ENCODE assay signal across 8 cellular contexts in genomic region chr17:38418693-38419507, GRCh38. TPM values are rescaled to one million over a fixed set of nuclear protein-coding genes. Genes with fewer than 3 reads are reported as not detected.
DNase-seq lines count a peak whose midpoint lies in the region; ATAC-seq and TF ChIP-seq lines count a peak whose summit lies in the region.

No MANE protein-coding gene starts in this region.

- peak overlapping the region; percentile 31 to 56 for H3K4me3 ChIP-seq in mesenchymal stem cell (ENCODE audit: insufficient read depth in 1 of 2, low read depth in 1 of 2, low read length in 2 of 2)
- peak overlapping the region; percentile 15 to 36 for H3K4me3 ChIP-seq in uterus

- H3K27me3 ChIP-seq in mesenchymal stem cell (ENCODE audit: control insufficient read depth in 1 of 2, insufficient read depth in 1 of 2, low read length in 2 of 2) (peaks cover 43 to 65% of the 10 kb centered on the region in 2 experiments), uterus (no peaks in the 10 kb centered on the region)

- no peak overlapping the region for H2BK120ac ChIP-seq in mesenchymal stem cell (ENCODE audit: low read depth, low read length)

- H2BK15ac ChIP-seq in mesenchymal stem cell (ENCODE audit: low read depth, poor library complexity, severe bottlenecking) = peak overlapping the region; percentile 68

- H3K14ac ChIP-seq in mesenchymal stem cell (ENCODE audit: low read length in 2 of 2) = no peak overlapping the region

- no peak overlapping the region for H3K18ac ChIP-seq in mesenchymal stem cell (ENCODE audit: low read depth in 1 of 2, low read length in 2 of 2)

- no peaks in the 10 kb centered on the region for H3K36me3 Mint-ChIP-seq in natural killer cell
- H3K36me3 Mint-ChIP-seq in natural killer cell treated with Interleukin-12 subunit alpha and Interleukin-12 subunit beta and Interleukin-15 and Interleukin-18, amount 100 ng/mL, for 72 hours = no peaks in the 10 kb centered on the region
- H3K36me3 Mint-ChIP-seq in activated naive CD8-positive, alpha-beta T cell = no peaks in the 10 kb centered on the region

- no peaks in the 10 kb centered on the region for H3K9me3 ChIP-seq in mesenchymal stem cell (ENCODE audit: control insufficient read depth, low read length)
- H3K9me3 ChIP-seq in uterus = no peaks in the 10 kb centered on the region

- no peaks in the 10 kb centered on the region for H3K79me1 ChIP-seq in mesenchymal stem cell (replicated peaks; ENCODE audit: low read length, poor library complexity, severe bottlenecking)

- no peak for DNase-seq in natural killer cell
- DNase-seq in natural killer cell treated with Interleukin-12 subunit alpha and Interleukin-12 subunit beta and Interleukin-15 and Interleukin-18, amount 100 ng/mL, for 72 hours (ENCODE audit: low spot score) = no peak
- peak; percentile 21 for DNase-seq in mesenchymal stem cell
- DNase-seq in uterus = no peak
- no peak for DNase-seq in NCI-H510A (lab: John Stamatoyannopoulos, UW)

- H3K36me3 ChIP-seq in mesenchymal stem cell (ENCODE audit: control insufficient read depth in 1 of 2, insufficient read depth in 2 of 2, low read depth in 1 of 2, low read length in 2 of 2) (no peaks in the 10 kb centered on the region), uterus (no peaks in the 10 kb centered on the region)

- WGBS in mesenchymal stem cell = 9% methylated on average over 18 of the region's 78 CpGs

- TF ChIP-seq CTCF in natural killer cell (IDR thresholded peaks at IDR 0.05) (no peak), uterus (IDR thresholded peaks at IDR 0.05) (no peak)

- no peak overlapping the region for H2AFZ ChIP-seq in mesenchymal stem cell (ENCODE audit: low read depth, low read length)

- H2BK12ac ChIP-seq in mesenchymal stem cell (ENCODE audit: low read length in 2 of 2) = peak overlapping the region in 1 of 2 experiments; percentile 3

- H3K23ac ChIP-seq in mesenchymal stem cell (ENCODE audit: low read length in 2 of 2) = no peak overlapping the region

- no peaks in the 10 kb centered on the region for H3K9me3 Mint-ChIP-seq in natural killer cell
- H3K9me3 Mint-ChIP-seq in natural killer cell treated with Interleukin-12 subunit alpha and Interleukin-12 subunit beta and Interleukin-15 and Interleukin-18, amount 100 ng/mL, for 72 hours = no peaks in the 10 kb centered on the region
- H3K9me3 Mint-ChIP-seq in activated naive CD8-positive, alpha-beta T cell (ENCODE audit: low read depth) = no peaks in the 10 kb centered on the region

- no peak overlapping the region for H4K91ac ChIP-seq in mesenchymal stem cell (ENCODE audit: low read length)

- intact Hi-C loops in natural killer cell (cut with micrococcal nuclease) = no loop called here
- intact Hi-C loops in uterus (cut with DNase I; ENCODE audit: low total_unique reads) = loop anchor here (5.0 kb wide), 1 partner anchor 72 kb away; no protein-coding TSS in a partner anchor

- H4K8ac ChIP-seq in mesenchymal stem cell (ENCODE audit: low read length) = no peak overlapping the region

- H3K4ac ChIP-seq in mesenchymal stem cell (ENCODE audit: low read depth in 1 of 2, low read length in 2 of 2) = no peak overlapping the region

- no peak overlapping the region for H3K27ac ChIP-seq in mesenchymal stem cell (ENCODE audit: low read length, poor library complexity, severe bottlenecking)
- H3K27ac ChIP-seq in uterus = no peak overlapping the region

- peaks cover 23 to 36% of the 10 kb centered on the region in 2 donors for H3K27me3 Mint-ChIP-seq in natural killer cell (ENCODE audit: low read depth in 2 of 2)
- H3K27me3 Mint-ChIP-seq in natural killer cell treated with Interleukin-12 subunit alpha and Interleukin-12 subunit beta and Interleukin-15 and Interleukin-18, amount 100 ng/mL, for 72 hours = peaks cover 19 to 24% of the 10 kb centered on the region in 2 donors
- peaks cover 19% of the 10 kb centered on the region for H3K27me3 Mint-ChIP-seq in activated naive CD8-positive, alpha-beta T cell

- H3K4me1 ChIP-seq in mesenchymal stem cell (ENCODE audit: control insufficient read depth, insufficient read depth, low read depth, low read length) (peaks cover 28% of the 10 kb centered on the region), uterus (peaks cover 0 to 26% of the 10 kb centered on the region in 2 donors)

- peak overlapping the region; percentile 84 for H3K4me2 ChIP-seq in mesenchymal stem cell (ENCODE audit: low read length, poor library complexity, severe bottlenecking)

- peaks cover 5 to 9% of the 10 kb centered on the region in 2 donors for H3K4me1 Mint-ChIP-seq in natural killer cell
- H3K4me1 Mint-ChIP-seq in natural killer cell treated with Interleukin-12 subunit alpha and Interleukin-12 subunit beta and Interleukin-15 and Interleukin-18, amount 100 ng/mL, for 72 hours (ENCODE audit: low read depth in 2 of 2) = peaks cover 0 to 3% of the 10 kb centered on the region in 2 donors
- H3K4me1 Mint-ChIP-seq in activated naive CD8-positive, alpha-beta T cell (ENCODE audit: low read depth) = peaks cover 10% of the 10 kb centered on the region

- H3K4me3 Mint-ChIP-seq in natural killer cell = peak overlapping the region; percentile 60
- H3K4me3 Mint-ChIP-seq in natural killer cell treated with Interleukin-12 subunit alpha and Interleukin-12 subunit beta and Interleukin-15 and Interleukin-18, amount 100 ng/mL, for 72 hours = no peak overlapping the region
- H3K4me3 Mint-ChIP-seq in activated naive CD8-positive, alpha-beta T cell = peak overlapping the region; percentile 74

- TF ChIP-seq POLR2A in uterus (IDR thresholded peaks at IDR 0.05) = no peak

- ATAC-seq in natural killer cell (no peak), HG03280 (IDR thresholded peaks at IDR 0.05; ENCODE audit: unreplicated experiment) (no peak), GM21390 (IDR thresholded peaks at IDR 0.05; ENCODE audit: unreplicated experiment) (no peak)
- no peak for ATAC-seq in natural killer cell treated with Interleukin-12 subunit alpha and Interleukin-12 subunit beta and Interleukin-15 and Interleukin-18, amount 100 ng/mL, for 72 hours

- H2BK5ac ChIP-seq in mesenchymal stem cell (ENCODE audit: low read depth, low read length, poor library complexity, severe bottlenecking) = no peak overlapping the region

- no peak overlapping the region for H3K27ac Mint-ChIP-seq in natural killer cell
- H3K27ac Mint-ChIP-seq in natural killer cell treated with Interleukin-12 subunit alpha and Interleukin-12 subunit beta and Interleukin-15 and Interleukin-18, amount 100 ng/mL, for 72 hours = no peak overlapping the region
- H3K27ac Mint-ChIP-seq in activated naive CD8-positive, alpha-beta T cell = no peak overlapping the region

- H2AK5ac ChIP-seq in mesenchymal stem cell (ENCODE audit: low read length, severe bottlenecking) = no peak overlapping the region

- H3K9ac ChIP-seq in mesenchymal stem cell (ENCODE audit: low read length) = no peak overlapping the region

RNA-seq across cellular contexts. Expression of gene ARHGAP23, which starts 9.4 kb away (rescaled TPM):
- total RNA-seq in natural killer cell (1 to 10 TPM in 2 of 3 donors, under 1 TPM in 1; 0.19 to 1.8 (median 1.7) TPM), uterus (100 to 1,000 TPM in 1 of 4 donors, 10 to 100 TPM in 1, 1 to 10 TPM in 2; 2.6 to 119 (median 15.2) TPM)
- total RNA-seq in natural killer cell treated with Interleukin-12 subunit alpha and Interleukin-12 subunit beta and Interleukin-15 and Interleukin-18, amount 100 ng/mL, for 72 hours = 1 to 10 TPM in 1 of 2 donors, under 1 TPM in 1; 0.55 to 2.9 TPM
- 66.7 TPM for polyA plus RNA-seq in mesenchymal stem cell (2013, experiment 1 of 2)
- 60.9 TPM for polyA plus RNA-seq in mesenchymal stem cell (2013, experiment 2 of 2)
